ENCODE assay signal across 25 cellular contexts in genomic region chr11:89458646-89459045, GRCh38.
DNase-seq lines count a peak whose midpoint lies in the region; TF ChIP-seq lines count a peak whose summit lies in the region.
"Had no signal": no experiment of that assay in that cellular context is flagged by ENCODE, and none has a peak within 500 bp of the region (broad histone marks: within the 10 kb centered on the region; RNA-seq: fewer than 3 reads in every experiment).

No MANE protein-coding gene starts in this region.

- H3K4me1 ChIP-seq in adipocyte (ENCODE audit: control insufficient read depth, insufficient read depth, low read length): peaks cover 3% of the 10 kb centered on the region
- H3K4me1 ChIP-seq: A549, BE2C, HAP-1, SJSA1 had no signal

- H3K9ac ChIP-seq in adipocyte (ENCODE audit: low read length): no peak overlapping the region

- no peak for TF ChIP-seq CTCF in fibroblast of mammary gland (conservative IDR thresholded peaks at IDR 0.05; ENCODE audit: control insufficient read depth, insufficient read depth, low read depth, low read length)

- no peaks in the 10 kb centered on the region for H3K9me3 ChIP-seq in adipocyte (ENCODE audit: control insufficient read depth, low read length)
- H3K9me3 ChIP-seq: A549, BE2C, HAP-1, MG63, SJSA1 had no signal

- no peaks in the 10 kb centered on the region for H3K36me3 ChIP-seq in adipocyte (ENCODE audit: control insufficient read depth, insufficient read depth, low read length, severe bottlenecking)
- H3K36me3 ChIP-seq: BE2C, HAP-1, MG63, SJSA1 had no signal

- H3K27me3 ChIP-seq in adipocyte (replicated peaks; ENCODE audit: control insufficient read depth, insufficient read depth, low read length): no peaks in the 10 kb centered on the region
- H3K27me3 ChIP-seq: BE2C, MG63, SJSA1 had no signal

- peak; percentile 2 for DNase-seq in adipocyte (ENCODE audit: low read depth)
- DNase-seq in fibroblast of mammary gland (ENCODE audit: low read depth): peak; percentile 5
- peak; percentile 57 for DNase-seq in kidney tubule cell (ENCODE audit: low spot score)
- peak; percentile 12 for DNase-seq in skeletal muscle cell (ENCODE audit: low read depth)
- DNase-seq in T-helper 2 cell: no peak
- no peak for DNase-seq in NK-92 (lab: John Stamatoyannopoulos, UW; ENCODE audit: unreplicated experiment)
- no peak for DNase-seq in AG08396 (ENCODE audit: low spot score)
- DNase-seq: BE2C, Calu3, DMS153, DND-41, GOT3, HFFc6, IMR-90, KG1, MG63, NCI-H1105 treated with DMSO at 0.1 percent for 48 hours, NCI-H2029 treated with DMSO at 0.1 percent for 48 hours, NCI-H446 treated with DMSO at 0.1 percent for 48 hours, NCI-H526 treated with DMSO at 0.1 percent for 48 hours, Right ventricle myocardium superior, RPMI8226 had no signal

- no peak overlapping the region for H3K4me3 ChIP-seq in adipocyte (ENCODE audit: low read length)
- no peak overlapping the region for H3K4me3 ChIP-seq in fibroblast of mammary gland (ENCODE audit: control insufficient read depth, low read depth, low read length)
- no peak overlapping the region for H3K4me3 ChIP-seq in skeletal muscle cell (ENCODE audit: low read depth, low read length)
- H3K4me3 ChIP-seq: A549, HAP-1, MG63, SJSA1 had no signal

Comparison
In these comparisons a context has a peak if more than half of its experiments do, and no peak if none do; other contexts are left out.
1. DNase-seq: peak in adipocyte (single experiment), fibroblast of mammary gland (single experiment), kidney tubule cell (single experiment) and skeletal muscle cell (single experiment); none in T-helper 2 cell (0 of 5), NK-92 (single experiment) and AG08396 (single experiment).